ENCODE assay signal across 19 cellular contexts in the genomic region with DNA sequence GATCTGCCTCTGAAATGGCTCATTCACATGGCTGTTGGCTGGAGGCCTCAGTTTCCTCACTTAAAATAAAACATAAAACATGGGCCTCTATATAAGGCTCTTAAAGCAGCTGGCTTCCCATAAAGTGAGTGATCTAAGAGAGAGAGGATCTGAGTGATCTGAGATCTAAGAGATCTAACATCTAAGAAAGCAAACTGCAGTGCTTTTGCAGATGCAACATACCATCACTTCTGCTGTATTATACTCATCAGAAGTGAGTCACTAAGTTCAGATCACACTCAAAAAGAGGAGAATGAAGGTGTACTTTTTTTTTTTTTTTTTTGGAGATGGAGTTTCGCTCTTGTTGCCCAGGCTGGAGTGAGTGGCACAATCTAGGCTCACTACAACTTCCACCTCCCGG.
"Had no signal": no experiment of that assay in that cellular context is flagged by ENCODE, and none has a peak within 500 bp of the region (broad histone marks: within the 10 kb centered on the region; RNA-seq: fewer than 3 reads in every experiment).

No MANE protein-coding gene starts in this region.

- DNase-seq: activated CD4-positive, alpha-beta T cell treated with anti-CD3 and anti-CD28 coated beads for 1 hour; activated CD4-positive, alpha-beta T cell treated with anti-CD3 and anti-CD28 coated beads, Interleukin-2, amount 50 U/mL, for 48 hours; activated naive CD4-positive, alpha-beta T cell treated with anti-CD3 and anti-CD28 coated beads, Interleukin-2, amount 10 ng/mL, durations not matched to agents 7 days and 5 days; cortex of kidney; erythroblast; gastrocnemius medialis; head of caudate nucleus; left lung; mammary epithelial cell; stimulated activated CD4-positive, alpha-beta T cell treated with anti-CD3 and anti-CD28 coated beads, Interleukin-12 subunit alpha, Interleukin-12 subunit beta, amount 100 ng/mL, for 4 hours; stimulated activated CD4-positive, alpha-beta T cell treated with anti-CD3 and anti-CD28 coated beads, Interleukin-1b, Interleukin-23, amount 100 ng/mL, for 48 hours; stimulated activated CD8-positive, alpha-beta memory T cell treated with anti-CD3 and anti-CD28 coated beads, Interleukin-4, amount 100 ng/mL, for 48 hours; stimulated activated naive CD4-positive, alpha-beta T cell treated with Interleukin-2 at 50 U/mL for 16 hours; SW 1271; T1000; thyroid gland had no signal

- H3K9me3 ChIP-seq: breast epithelium, gastrocnemius medialis, left lung, thyroid gland had no signal

- H3K27me3 ChIP-seq: breast epithelium, gastrocnemius medialis, left lung, thyroid gland had no signal

- H3K27me3 Mint-ChIP-seq: activated naive CD4-positive, alpha-beta T cell treated with anti-CD3 and anti-CD28 coated beads, Interleukin-2, amount 10 ng/mL, durations not matched to agents 7 days and 5 days; progenitor cell of endocrine pancreas had no signal

- ATAC-seq: gastrocnemius medialis, left lung had no signal

- H3K4me1 ChIP-seq: breast epithelium, thyroid gland had no signal

- H3K27ac ChIP-seq: breast epithelium, gastrocnemius medialis, left lung, thyroid gland had no signal

- H3K4me3 Mint-ChIP-seq: activated naive CD4-positive, alpha-beta T cell treated with anti-CD3 and anti-CD28 coated beads, Interleukin-2, amount 10 ng/mL, durations not matched to agents 7 days and 5 days; neural crest cell had no signal

- H3K27ac Mint-ChIP-seq: activated naive CD4-positive, alpha-beta T cell treated with anti-CD3 and anti-CD28 coated beads, Interleukin-2, amount 10 ng/mL, durations not matched to agents 7 days and 5 days; progenitor cell of endocrine pancreas had no signal

- H3K4me3 ChIP-seq: breast epithelium, gastrocnemius medialis, left lung, thyroid gland had no signal

- H3K36me3 ChIP-seq: breast epithelium, gastrocnemius medialis, left lung, thyroid gland had no signal
